8 cellular contexts compared by ENCODE assay signal in genomic region chr15:55588070-55588817, GRCh38. TPM values are rescaled to one million over a fixed set of nuclear protein-coding genes. Genes with fewer than 3 reads are reported as not detected.
DNase-seq lines count a peak whose midpoint lies in the region; ATAC-seq and TF ChIP-seq lines count a peak whose summit lies in the region.

TSS of gene PYGO1 (minus strand) at chr15:55588345. CDS start at chr15:55587883, 462 bp downstream.

- H3K27ac Mint-ChIP-seq in natural killer cell = no peak within 1 kb of the TSS

- H3K9me3 Mint-ChIP-seq in activated T-cell treated with anti-CD3 and anti-CD28 coated beads, Interleukin-2, amount 50 U/mL, for 4 hours = no peaks in the 10 kb centered on the region
- H3K9me3 Mint-ChIP-seq in natural killer cell = no peaks in the 10 kb centered on the region

- H3K4me3 ChIP-seq in HAP-1 (peak within 1 kb of the TSS; percentile 48), fibroblast of the aortic adventitia (ENCODE audit: low read depth, low read length) (peak within 1 kb of the TSS; percentile 76), thoracic aorta (peak within 1 kb of the TSS; percentile 92)

- intact Hi-C loops in natural killer cell (cut with micrococcal nuclease) = no loop called here

- H3K4me1 Mint-ChIP-seq in activated T-cell treated with anti-CD3 and anti-CD28 coated beads, Interleukin-2, amount 50 U/mL, for 4 hours (ENCODE audit: low read depth) = peaks cover 2% of the 10 kb centered on the region
- peaks cover 0 to 5% of the 10 kb centered on the region in 2 donors for H3K4me1 Mint-ChIP-seq in natural killer cell

- TF ChIP-seq CTCF in fibroblast of the aortic adventitia (IDR thresholded peaks at IDR 0.05; ENCODE audit: insufficient read depth, low read length) (no peak), natural killer cell (IDR thresholded peaks at IDR 0.05) (no peak), thoracic aorta (IDR thresholded peaks at IDR 0.05) (no peak)

- H3K9me3 ChIP-seq in ES-I3 (ENCODE audit: control insufficient read depth, insufficient read depth, low read length) = no peaks in the 10 kb centered on the region
- no peaks in the 10 kb centered on the region for H3K9me3 ChIP-seq in HAP-1
- H3K9me3 ChIP-seq in thoracic aorta = no peaks in the 10 kb centered on the region

- H3K27me3 ChIP-seq in HAP-1 (ENCODE audit: low read depth) (no peaks in the 10 kb centered on the region), thoracic aorta (replicated peaks; ENCODE audit: insufficient read depth) (no peaks in the 10 kb centered on the region)

- peak within 1 kb of the TSS; percentile 83 for H3K9ac ChIP-seq in ES-I3 (ENCODE audit: low read depth, low read length)

- peaks cover 47% of the 10 kb centered on the region for H3K27me3 Mint-ChIP-seq in activated T-cell treated with anti-CD3 and anti-CD28 coated beads, Interleukin-2, amount 50 U/mL, for 4 hours (ENCODE audit: low read depth)
- peaks cover 26 to 42% of the 10 kb centered on the region in 2 donors for H3K27me3 Mint-ChIP-seq in natural killer cell (ENCODE audit: low read depth in 2 of 2)

- H3K4me1 ChIP-seq in ES-I3 (ENCODE audit: insufficient read depth, low read length) (no peaks in the 10 kb centered on the region), HAP-1 (peaks cover 13% of the 10 kb centered on the region), thoracic aorta (ENCODE audit: control insufficient read depth in 1 of 2, low read depth in 2 of 2) (peaks cover 0 to 18% of the 10 kb centered on the region in 2 donors)

- peak within 1 kb of the TSS; percentile 77 to 81 for H3K27ac ChIP-seq in thoracic aorta

- DNase-seq in HAP-1 (ENCODE audit: low spot score in 2 of 2) = peak; percentile 59 to 77
- peak; percentile 14 for DNase-seq in NCI-H510A treated with DMSO at 0.1 percent for 48 hours (lab: John Stamatoyannopoulos, UW)
- DNase-seq in activated T-cell treated with anti-CD3 and anti-CD28 coated beads, Interleukin-2, amount 50 U/mL, for 4 hours = peak; percentile 27
- peak; percentile 56 for DNase-seq in fibroblast of the aortic adventitia (ENCODE audit: low read depth)
- DNase-seq in natural killer cell = peak; percentile 17
- DNase-seq in thoracic aorta (ENCODE audit: low spot score) = no peak

- peaks cover 2% of the 10 kb centered on the region for H3K36me3 Mint-ChIP-seq in activated T-cell treated with anti-CD3 and anti-CD28 coated beads, Interleukin-2, amount 50 U/mL, for 4 hours (ENCODE audit: insufficient read depth)
- H3K36me3 Mint-ChIP-seq in natural killer cell = peaks cover 4% of the 10 kb centered on the region

- H3K36me3 ChIP-seq in ES-I3 (ENCODE audit: insufficient read depth, low read length) (no peaks in the 10 kb centered on the region), HAP-1 (replicated peaks) (no peaks in the 10 kb centered on the region), thoracic aorta (no peaks in the 10 kb centered on the region)

- peak within 1 kb of the TSS; percentile 68 for H3K4me3 Mint-ChIP-seq in activated T-cell treated with anti-CD3 and anti-CD28 coated beads, Interleukin-2, amount 50 U/mL, for 4 hours
- H3K4me3 Mint-ChIP-seq in natural killer cell = peak within 1 kb of the TSS; percentile 84

- ATAC-seq in activated T-cell treated with anti-CD3 and anti-CD28 coated beads, Interleukin-2, amount 50 U/mL, for 4 hours = peak; percentile 79 to 81
- ATAC-seq in natural killer cell (peak; percentile 52 to 72 (median 68)), thoracic aorta (ENCODE audit: insufficient number of reproducible peaks, low FRiP score, low read depth) (no peak), GM21423 (IDR thresholded peaks at IDR 0.05; ENCODE audit: unreplicated experiment) (no peak)

- in situ Hi-C loops in HAP-1 (cut with MboI; ENCODE audit: low sequenced_read_pairs) = no loop called here

RNA-seq across cellular contexts. Expression of gene PYGO1, which starts in this region (rescaled TPM):
- under 1 TPM; 0.05 to 0.13 (median 0.13) TPM for total RNA-seq in activated T-cell treated with anti-CD3 and anti-CD28 coated beads, Interleukin-2, amount 50 U/mL, for 4 hours
- total RNA-seq in fibroblast of the aortic adventitia (ENCODE audit: low replicate concordance) = 7.3 and 21.2 TPM in 2 replicates
- under 1 TPM in 1 of 3 donors, not detected in 2; 0.16 TPM for total RNA-seq in natural killer cell
- total RNA-seq in thoracic aorta = 10 to 100 TPM in 1 of 2 donors, 1 to 10 TPM in 1; 7.4 to 14.0 TPM

Comparison
In these comparisons a context has a peak if more than half of its experiments do, and no peak if none do; other contexts are left out.
1. Peak in DNase-seq and ATAC-seq in activated T-cell treated with anti-CD3 and anti-CD28 coated beads, Interleukin-2, amount 50 U/mL, for 4 hours; RNA of the gene not detected or under 1 TPM.
2. Peak in DNase-seq and ATAC-seq in natural killer cell; RNA of the gene not detected or under 1 TPM.